In genomic region chr4:6907658-6908191, GRCh38 we compare ENCODE assay signal across 8 cellular contexts. TPM values are rescaled to one million over a fixed set of nuclear protein-coding genes. Genes with fewer than 3 reads are reported as not detected.
DNase-seq lines count a peak whose midpoint lies in the region; ATAC-seq and TF ChIP-seq lines count a peak whose summit lies in the region.

No MANE protein-coding gene starts in this region.

- peak overlapping the region; percentile 44 for H3K4me3 Mint-ChIP-seq in CD8-positive, alpha-beta T cell
- no peak overlapping the region for H3K4me3 Mint-ChIP-seq in HFFc6
- H3K4me3 Mint-ChIP-seq in brain, result peak overlapping the region; percentile 91 to 97 (median 95)
- peak overlapping the region; percentile 50 for H3K4me3 Mint-ChIP-seq in memory B cell

- peaks cover 32% of the 10 kb centered on the region for H3K4me1 ChIP-seq in CD8-positive, alpha-beta T cell (ENCODE audit: insufficient read depth, low read length)

- CTCF ChIA-PET in CD8-positive, alpha-beta T cell (lab: Charles Lee), result interaction anchor here (0.6 to 5.4 kb wide), 18 partner anchors 8 to 163 kb away, joined by 3 to 50 read pairs (median 4); partner anchors contain the start of gene GRPEL1

- no peaks in the 10 kb centered on the region for H3K36me3 Mint-ChIP-seq in CD8-positive, alpha-beta T cell
- H3K36me3 Mint-ChIP-seq in HFFc6 (ENCODE audit: low read depth) (no peaks in the 10 kb centered on the region), brain (no peaks in the 10 kb centered on the region), memory B cell (no peaks in the 10 kb centered on the region)

- ATAC-seq in CD8-positive, alpha-beta T cell, result no peak
- ATAC-seq in memory B cell (ENCODE audit: low read depth) (no peak), GM18517 (IDR thresholded peaks at IDR 0.05; ENCODE audit: unreplicated experiment) (no peak), GM18873 (IDR thresholded peaks at IDR 0.05; ENCODE audit: low FRiP score, unreplicated experiment) (no peak)

- no peak overlapping the region for H3K27ac ChIP-seq in CD8-positive, alpha-beta T cell (ENCODE audit: low read depth, low read length)

- H3K27ac Mint-ChIP-seq in CD8-positive, alpha-beta T cell, result no peak overlapping the region
- no peak overlapping the region for H3K27ac Mint-ChIP-seq in HFFc6
- H3K27ac Mint-ChIP-seq in brain, result peak overlapping the region in 4 of 5 experiments; percentile 17 to 99 (median 71)
- no peak overlapping the region for H3K27ac Mint-ChIP-seq in memory B cell

- intact Hi-C loops in CD8-positive, alpha-beta T cell (cut with DNase I, micrococcal nuclease), result loop anchor here in 1 of 2 experiments (2.0 kb wide), 2 partner anchors 19 to 125 kb away; partner anchors contain the start of gene KIAA0232

- no peaks in the 10 kb centered on the region for H3K9me3 ChIP-seq in CD8-positive, alpha-beta T cell (ENCODE audit: low read length)

- no peak overlapping the region for H3K4me3 ChIP-seq in CD8-positive, alpha-beta T cell (ENCODE audit: low read depth, low read length)

- POLR2A ChIA-PET in CD8-positive, alpha-beta T cell (lab: Charles Lee), result interaction anchor here (0.8 to 3.4 kb wide), 3 partner anchors 8 to 160 kb away, joined by 3 to 22 read pairs (median 20); partner anchors contain the start of gene GRPEL1

- H3K4me1 Mint-ChIP-seq in CD8-positive, alpha-beta T cell (ENCODE audit: low read depth), result peaks cover 44% of the 10 kb centered on the region
- H3K4me1 Mint-ChIP-seq in HFFc6 (ENCODE audit: low read depth) (peaks cover 22% of the 10 kb centered on the region), brain (peaks cover 51% of the 10 kb centered on the region), memory B cell (peaks cover 28% of the 10 kb centered on the region)

- H3K9me3 Mint-ChIP-seq in CD8-positive, alpha-beta T cell, result no peaks in the 10 kb centered on the region
- H3K9me3 Mint-ChIP-seq in HFFc6 (no peaks in the 10 kb centered on the region), brain (no peaks in the 10 kb centered on the region), memory B cell (no peaks in the 10 kb centered on the region)

- TF ChIP-seq CTCF in CD8-positive, alpha-beta T cell (IDR thresholded peaks at IDR 0.05), result no peak
- TF ChIP-seq CTCF in HFFc6 (IDR thresholded peaks at IDR 0.05) (peak; percentile 64), brain (conservative IDR thresholded peaks at IDR 0.05) (peak; percentile 42 to 63)

- H3K36me3 ChIP-seq in CD8-positive, alpha-beta T cell (ENCODE audit: insufficient read depth, low read length), result no peaks in the 10 kb centered on the region

- peak in 1 of 7 experiments; percentile 49 for DNase-seq in CD8-positive, alpha-beta T cell
- no peak for DNase-seq in HFFc6
- no peak for DNase-seq in memory B cell (ENCODE audit: low spot score in 2 of 2)
- no peak for DNase-seq in effector CD4-positive, alpha-beta T cell
- DNase-seq in dedifferentiated amniotic fluid mesenchymal stem cell (ENCODE audit: extremely low spot score), result no peak

- no peaks in the 10 kb centered on the region for H3K27me3 Mint-ChIP-seq in CD8-positive, alpha-beta T cell (ENCODE audit: low read depth)
- H3K27me3 Mint-ChIP-seq in HFFc6 (ENCODE audit: insufficient read depth), result peaks cover 5% of the 10 kb centered on the region
- H3K27me3 Mint-ChIP-seq in brain, result peaks cover 7% of the 10 kb centered on the region
- H3K27me3 Mint-ChIP-seq in memory B cell, result no peaks in the 10 kb centered on the region

- no peaks in the 10 kb centered on the region for H3K27me3 ChIP-seq in CD8-positive, alpha-beta T cell (ENCODE audit: insufficient read depth, low read length)

RNA-seq across cellular contexts. Expression of gene TBC1D14, which starts 1.9 kb away (rescaled TPM):
- total RNA-seq in CD8-positive, alpha-beta T cell, result 10 to 100 TPM; 29.2 to 30.9 TPM
- 10 to 100 TPM; 23.3 to 32.5 (median 27.9) TPM for total RNA-seq in HFFc6 (2021; fragmentation: NEBNext Ultra II Directional; extraction: Animal tissue kit (Norgen Biotek cat#: 25700))
- polyA plus RNA-seq in brain (ENCODE audit: insufficient read depth, low read depth, low replicate concordance), result 56.0 TPM

Comparison
In these comparisons a context has a peak if more than half of its experiments do, and no peak if none do; other contexts are left out.
1. H3K27ac Mint-ChIP-seq: peak in brain (4 of 5); none in CD8-positive, alpha-beta T cell (single experiment), HFFc6 (single experiment) and memory B cell (single experiment).